ENCODE assay signal across 8 cellular contexts in the genomic region with DNA sequence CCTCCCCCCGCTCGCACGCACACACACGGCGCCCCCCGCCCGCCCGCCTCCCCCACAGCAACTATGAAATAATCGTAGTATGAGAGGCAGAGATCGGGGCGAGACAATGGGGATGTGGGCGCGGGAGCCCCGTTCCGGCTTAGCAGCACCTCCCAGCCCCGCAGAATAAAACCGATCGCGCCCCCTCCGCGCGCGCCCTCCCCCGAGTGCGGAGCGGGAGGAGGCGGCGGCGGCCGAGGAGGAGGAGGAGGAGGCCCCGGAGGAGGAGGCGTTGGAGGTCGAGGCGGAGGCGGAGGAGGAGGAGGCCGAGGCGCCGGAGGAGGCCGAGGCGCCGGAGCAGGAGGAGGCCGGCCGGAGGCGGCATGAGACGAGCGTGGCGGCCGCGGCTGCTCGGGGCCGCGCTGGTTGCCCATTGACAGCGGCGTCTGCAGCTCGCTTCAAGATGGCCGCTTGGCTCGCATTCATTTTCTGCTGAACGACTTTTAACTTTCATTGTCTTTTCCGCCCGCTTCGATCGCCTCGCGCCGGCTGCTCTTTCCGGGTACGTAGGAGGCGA. TPM values are rescaled to one million over a fixed set of nuclear protein-coding genes. Genes with fewer than 3 reads are reported as not detected.
DNase-seq lines count a peak whose midpoint lies in the region; ATAC-seq and TF ChIP-seq lines count a peak whose summit lies in the region.

No MANE protein-coding gene starts in this region.

- POLR2A ChIA-PET in CD4-positive, alpha-beta T cell (lab: Charles Lee), result interaction anchor here (0.5 to 5.9 kb wide), 10 partner anchors 11 to 324 kb away, joined by 3 to 48 read pairs (median 5); no protein-coding TSS in a partner anchor

- H3K4me1 ChIP-seq in suprapubic skin, result peaks cover 50% of the 10 kb centered on the region

- peaks cover 27% of the 10 kb centered on the region for H3K27me3 ChIP-seq in CD4-positive, alpha-beta T cell (ENCODE audit: control insufficient read depth, insufficient read depth, low read length)
- H3K27me3 ChIP-seq in suprapubic skin, result peaks cover 29% of the 10 kb centered on the region

- peak overlapping the region; percentile 90 for H3K27ac Mint-ChIP-seq in CD4-positive, alpha-beta T cell

- H3K27ac ChIP-seq in CD4-positive, alpha-beta T cell (ENCODE audit: low read depth, low read length), result peak overlapping the region; percentile 74
- peak overlapping the region; percentile 91 for H3K27ac ChIP-seq in suprapubic skin

- no peaks in the 10 kb centered on the region for H3K9me3 ChIP-seq in CD4-positive, alpha-beta T cell (ENCODE audit: control insufficient read depth, low read length)
- no peaks in the 10 kb centered on the region for H3K9me3 ChIP-seq in suprapubic skin

- peaks cover 59% of the 10 kb centered on the region for H3K27me3 Mint-ChIP-seq in CD4-positive, alpha-beta T cell
- peaks cover 25% of the 10 kb centered on the region for H3K27me3 Mint-ChIP-seq in activated T-cell treated with anti-CD3 and anti-CD28 coated beads, Interleukin-2, amount 50 U/mL, for 4 hours (ENCODE audit: low read depth)

- H3K4me1 Mint-ChIP-seq in CD4-positive, alpha-beta T cell (ENCODE audit: low read depth), result peaks cover 66% of the 10 kb centered on the region
- H3K4me1 Mint-ChIP-seq in activated T-cell treated with anti-CD3 and anti-CD28 coated beads, Interleukin-2, amount 50 U/mL, for 4 hours (ENCODE audit: low read depth), result peaks cover 51% of the 10 kb centered on the region

- peak; percentile 49 for TF ChIP-seq POLR2A in erythroblast (IDR thresholded peaks at IDR 0.05; ENCODE audit: low read length)
- peak in 1 of 2 donors; percentile 35 for TF ChIP-seq POLR2A in suprapubic skin (IDR thresholded peaks at IDR 0.05)

- ATAC-seq in CD4-positive, alpha-beta T cell (ENCODE audit: poor library complexity), result peak; percentile 32
- ATAC-seq in GM19463 (IDR thresholded peaks at IDR 0.05; ENCODE audit: unreplicated experiment) (peak; percentile 14), GM19035 (IDR thresholded peaks at IDR 0.05; ENCODE audit: unreplicated experiment) (no peak)
- ATAC-seq in activated T-cell treated with anti-CD3 and anti-CD28 coated beads, Interleukin-2, amount 50 U/mL, for 4 hours, result peak; percentile 35 to 47

- H3K4me3 ChIP-seq in suprapubic skin, result peak overlapping the region; percentile 88

- DNase-seq in CD4-positive, alpha-beta T cell, result peak in 9 of 10 experiments; percentile 43 to 66 (median 57)
- DNase-seq in NOMO-1 (lab: John Stamatoyannopoulos, UW; ENCODE audit: unreplicated experiment in 2 of 2) (peak; percentile 79 to 85), erythroblast (lab: John Stamatoyannopoulos, UW) (peak; percentile 82 to 89), mucosa of gallbladder (ENCODE audit: low spot score) (peak; percentile 57), suprapubic skin (ENCODE audit: low spot score in 2 of 2) (peak; percentile 78 to 89)
- DNase-seq in activated T-cell treated with anti-CD3 and anti-CD28 coated beads, Interleukin-2, amount 50 U/mL, for 4 hours, result peak; percentile 71

- H3K36me3 ChIP-seq in suprapubic skin, result no peaks in the 10 kb centered on the region

- peak overlapping the region; percentile 95 for H3K4me3 Mint-ChIP-seq in CD4-positive, alpha-beta T cell
- H3K4me3 Mint-ChIP-seq in activated T-cell treated with anti-CD3 and anti-CD28 coated beads, Interleukin-2, amount 50 U/mL, for 4 hours, result peak overlapping the region; percentile 83

- no peaks in the 10 kb centered on the region for H3K9me3 Mint-ChIP-seq in CD4-positive, alpha-beta T cell
- no peaks in the 10 kb centered on the region for H3K9me3 Mint-ChIP-seq in activated T-cell treated with anti-CD3 and anti-CD28 coated beads, Interleukin-2, amount 50 U/mL, for 4 hours

- TF ChIP-seq EP300 in suprapubic skin (IDR thresholded peaks at IDR 0.05), result no peak

- intact Hi-C loops in CD4-positive, alpha-beta T cell (cut with DNase I, micrococcal nuclease), result loop anchor here (5.0 to 10.0 kb wide), 3 partner anchors 319 to 824 kb away; partner anchors contain the start of genes DNAJC1 (in 1 of the 2) and PIP4K2A (in 1 of the 2)

- peaks cover 38% of the 10 kb centered on the region for H3K36me3 Mint-ChIP-seq in CD4-positive, alpha-beta T cell (ENCODE audit: low read depth)
- H3K36me3 Mint-ChIP-seq in activated T-cell treated with anti-CD3 and anti-CD28 coated beads, Interleukin-2, amount 50 U/mL, for 4 hours (ENCODE audit: insufficient read depth), result peaks cover 2% of the 10 kb centered on the region

- no peak for TF ChIP-seq CTCF in CD4-positive, alpha-beta T cell (IDR thresholded peaks at IDR 0.05)
- TF ChIP-seq CTCF in suprapubic skin (IDR thresholded peaks at IDR 0.05), result no peak

- CTCF ChIA-PET in CD4-positive, alpha-beta T cell (lab: Charles Lee), result no interaction called here

- WGBS in suprapubic skin, result 0% methylated on average over 5 of the region's 68 CpGs

RNA-seq across cellular contexts. Expression of gene BMI1, which starts 0.3 kb away (rescaled TPM):
- total RNA-seq in CD4-positive, alpha-beta T cell, result 10 to 100 TPM; 65.4 to 69.3 TPM
- total RNA-seq in activated T-cell treated with anti-CD3 and anti-CD28 coated beads, Interleukin-2, amount 50 U/mL, for 4 hours, result 10 to 100 TPM; 80.9 to 96.1 (median 89.5) TPM
- total RNA-seq in mucosa of gallbladder (48.5 TPM), suprapubic skin (10 to 100 TPM; 24.4 to 55.3 (median 38.5) TPM)

RNA-seq across cellular contexts. Expression of gene COMMD3, which starts 5.0 kb away (rescaled TPM):
- total RNA-seq in CD4-positive, alpha-beta T cell, result 10 to 100 TPM; 43.2 to 51.0 TPM
- total RNA-seq in activated T-cell treated with anti-CD3 and anti-CD28 coated beads, Interleukin-2, amount 50 U/mL, for 4 hours, result 10 to 100 TPM; 49.3 to 56.4 (median 51.0) TPM
- 42.7 TPM for total RNA-seq in mucosa of gallbladder
- 10 to 100 TPM; 32.9 to 46.7 (median 37.1) TPM for total RNA-seq in suprapubic skin

RNA-seq across cellular contexts. Expression of gene SPAG6, which starts 24.1 kb away (rescaled TPM):
- not detected for total RNA-seq in CD4-positive, alpha-beta T cell
- not detected for total RNA-seq in activated T-cell treated with anti-CD3 and anti-CD28 coated beads, Interleukin-2, amount 50 U/mL, for 4 hours
- total RNA-seq in mucosa of gallbladder (0.23 TPM), suprapubic skin (1 to 10 TPM in 1 of 4 donors, under 1 TPM in 2, not detected in 1; 0.34 to 1.1 (median 0.72) TPM)
